ENCODE assay signal across 8 cellular contexts in genomic region chr12:82686223-82687019, GRCh38. TPM values are rescaled to one million over a fixed set of nuclear protein-coding genes. Genes with fewer than 3 reads are reported as not detected.
DNase-seq lines count a peak whose midpoint lies in the region; ATAC-seq and TF ChIP-seq lines count a peak whose summit lies in the region.

TSS of gene TMTC2 (plus strand) at chr12:82686906.

- H3K9me3 ChIP-seq in BLaER1 = no peaks in the 10 kb centered on the region
- no peaks in the 10 kb centered on the region for H3K9me3 ChIP-seq in liver (ENCODE audit: control insufficient read depth in 4 of 4, low read length in 3 of 4)

- no peaks in the 10 kb centered on the region for H4K20me1 ChIP-seq in BLaER1

- H3K4me3 ChIP-seq in BLaER1 (peak within 1 kb of the TSS; percentile 88), liver (ENCODE audit: low read depth in 1 of 3, low read length in 3 of 3) (peak within 1 kb of the TSS; percentile 53 to 94 (median 67))

- ATAC-seq in GM19351 (IDR thresholded peaks at IDR 0.05; ENCODE audit: unreplicated experiment) (peak; percentile 77), HG03469 (IDR thresholded peaks at IDR 0.05; ENCODE audit: unreplicated experiment) (peak; percentile 80)

- H3K27me3 ChIP-seq in BLaER1 (peaks cover 13% of the 10 kb centered on the region; the same call in 1 of the 2 replicates), liver (ENCODE audit: control insufficient read depth in 4 of 4, insufficient read depth in 4 of 4, low read length in 3 of 4) (no peaks in the 10 kb centered on the region)

- H3K4me2 ChIP-seq in BLaER1 = peak within 1 kb of the TSS; percentile 97

- H3K27ac ChIP-seq in BLaER1 = peak within 1 kb of the TSS; percentile 46; the same call in 1 of the 2 replicates
- peak within 1 kb of the TSS; percentile 82 to 87 for H3K27ac ChIP-seq in liver (ENCODE audit: low read depth in 1 of 2, low read length in 2 of 2)

- H3K4me1 ChIP-seq in BLaER1 (peaks cover 8% of the 10 kb centered on the region), liver (ENCODE audit: control insufficient read depth in 4 of 4, insufficient read depth in 4 of 4, low read length in 3 of 4) (peaks cover 1 to 20% (median 10%) of the 10 kb centered on the region in 4 donors)

- H3K9ac ChIP-seq in BLaER1 (peak within 1 kb of the TSS; percentile 76), liver (ENCODE audit: low read depth in 1 of 2, low read length in 2 of 2) (peak within 1 kb of the TSS; percentile 59 to 84)

- TF ChIP-seq RAD21 in liver (IDR thresholded peaks at IDR 0.05) = peak in 1 of 2 donors; percentile 24

- DNase-seq in NCI-H69 (lab: John Stamatoyannopoulos, UW) (peak; percentile 97), dermis blood vessel endothelial cell (peak; percentile 90)
- peak; percentile 87 to 89 for DNase-seq in activated CD4-positive, alpha-beta T cell treated with anti-CD3 and anti-CD28 coated beads, Interleukin-2, amount 50 U/mL, for 4 hours
- peak; percentile 86 to 89 for DNase-seq in stimulated activated CD4-positive, alpha-beta T cell treated with anti-CD3 and anti-CD28 coated beads, Interleukin-2, amount 100 ng/mL, for 48 hours

- WGBS in liver = under 1% methylated on average over 35 of the region's 35 CpGs

- H3K36me3 ChIP-seq in BLaER1 (no peaks in the 10 kb centered on the region), liver (ENCODE audit: control insufficient read depth in 4 of 4, insufficient read depth in 3 of 4, low read depth in 1 of 4, low read length in 3 of 4) (no peaks in the 10 kb centered on the region)

- no peak for TF ChIP-seq CTCF in liver (IDR thresholded peaks at IDR 0.05; ENCODE audit: low read depth, low read length, missing input control)

TF ChIP-seq in liver, 16 proteins besides CTCF, POLR2A, EP300 and RAD21:
- peak in 1 of 2 donors; percentile 37 for TF ChIP-seq HNF4A (conservative IDR thresholded peaks at IDR 0.05)
- TF ChIP-seq FOXA2 (IDR thresholded peaks at IDR 0.05) = no peak
- no peak for TF ChIP-seq GABPA (IDR thresholded peaks at IDR 0.05 in 1 of 2, conservative IDR thresholded peaks at IDR 0.05 in 1 of 2)
- peak in 1 of 2 donors; percentile 15 for TF ChIP-seq RXRA (IDR thresholded peaks at IDR 0.05)
- TF ChIP-seq MAX (IDR thresholded peaks at IDR 0.05) = no peak
- TF ChIP-seq YY1 (IDR thresholded peaks at IDR 0.05) = peak; percentile 78
- no peak for TF ChIP-seq FOXA1 (IDR thresholded peaks at IDR 0.05)
- peak; percentile 50 for TF ChIP-seq TAF1 (conservative IDR thresholded peaks at IDR 0.05)
- TF ChIP-seq SP1 (IDR thresholded peaks at IDR 0.05) = peak; percentile 49
- no peak for TF ChIP-seq ZBTB33 (IDR thresholded peaks at IDR 0.05)
- TF ChIP-seq REST (IDR thresholded peaks at IDR 0.05) = peak; percentile 68
- TF ChIP-seq NR2F2 (IDR thresholded peaks at IDR 0.05) = no peak
- TF ChIP-seq HNF4G (IDR thresholded peaks at IDR 0.05) = no peak
- peak; percentile 17 to 18 for TF ChIP-seq JUND (IDR thresholded peaks at IDR 0.05)
- TF ChIP-seq EGR1 (IDR thresholded peaks at IDR 0.05; ENCODE audit: low read depth in 2 of 2) = no peak
- TF ChIP-seq ATF3 (IDR thresholded peaks at IDR 0.05) = no peak
TF ChIP-seq in liver: peak in this region for 7.

RNA-seq across cellular contexts. Expression of gene TMTC2, which starts in this region (rescaled TPM):
- total RNA-seq in dermis blood vessel endothelial cell (13.0 and 17.9 TPM in 2 replicates), liver (1 to 10 TPM in 1 of 2 donors, under 1 TPM in 1; 0.61 to 3.0 TPM)
- under 1 TPM; 0.36 to 0.61 TPM for polyA plus RNA-seq in liver

Comparison
In these comparisons a context has a peak if more than half of its experiments do, and no peak if none do; other contexts are left out.
1. Peak in every context shown above with its lines: DNase-seq, ATAC-seq, H3K4me3 ChIP-seq and H3K27ac ChIP-seq.